In the genomic region with DNA sequence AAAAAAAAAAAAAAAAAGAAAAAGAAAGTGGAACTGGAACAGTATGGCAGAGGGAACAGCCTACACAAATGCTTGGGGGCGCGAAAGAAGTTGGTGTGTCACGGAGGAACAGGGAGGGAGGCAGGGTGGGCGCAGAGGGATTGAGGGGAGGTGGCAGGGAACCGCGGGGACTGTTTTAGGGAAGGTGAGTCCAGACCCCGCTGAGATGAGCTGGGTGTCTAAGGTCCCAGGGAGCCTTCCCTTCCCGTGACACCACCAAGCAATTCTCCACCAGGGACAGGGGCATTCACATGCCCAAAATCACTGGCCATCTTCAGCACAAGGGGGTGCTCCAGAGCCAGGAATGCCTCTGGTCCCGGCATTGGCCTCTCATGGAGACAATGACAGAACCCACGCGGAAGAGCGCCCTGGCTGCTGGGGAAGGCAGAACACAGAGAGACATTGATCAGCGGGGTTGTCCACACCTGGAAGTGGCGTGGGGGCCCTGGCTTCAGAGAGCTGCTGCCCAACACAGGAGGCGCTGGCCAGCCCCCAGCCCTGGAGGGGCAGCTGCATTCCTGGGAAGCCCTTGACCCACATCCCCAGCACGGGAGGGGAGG, we compare ENCODE assay signal across 9 cellular contexts. TPM values are rescaled to one million over a fixed set of nuclear protein-coding genes. Genes with fewer than 3 reads are reported as not detected.
A peak's percentile ranks its signal among the peaks of the same experiment; 100 is the strongest.
DNase-seq lines count a peak whose midpoint lies in the region; ATAC-seq and TF ChIP-seq lines count a peak whose summit lies in the region.
"Had no signal": no experiment of that assay in that cellular context is flagged by ENCODE, and none has a peak within 500 bp of the region (broad histone marks: within the 10 kb centered on the region; RNA-seq: fewer than 3 reads in every experiment).

No MANE protein-coding gene starts in this region.

- TF ChIP-seq CTCF in CD4-positive, alpha-beta T cell (IDR thresholded peaks at IDR 0.05) = peak; percentile 47
- TF ChIP-seq CTCF in OCI-LY1 (IDR thresholded peaks at IDR 0.05; ENCODE audit: low read length) (peak; percentile 30; the same call in 1 of the 2 replicates), gastrocnemius medialis (IDR thresholded peaks at IDR 0.05 in 4 of 5, conservative IDR thresholded peaks at IDR 0.05 in 1 of 5) (peak; percentile 44 to 68 (median 53))

- H3K27ac Mint-ChIP-seq in CD4-positive, alpha-beta T cell = peak overlapping the region; percentile 97

- H3K27ac ChIP-seq in CD4-positive, alpha-beta T cell (ENCODE audit: low read depth, low read length) = no peak overlapping the region
- H3K27ac ChIP-seq in GM23248 (peak overlapping the region; percentile 7; the same call in 1 of the 2 replicates), OCI-LY1 (ENCODE audit: low read depth, low read length, poor library complexity, severe bottlenecking) (no peak overlapping the region), gastrocnemius medialis (peak overlapping the region; percentile 35 to 65 (median 54))

- H3K36me3 ChIP-seq in GM23248 (ENCODE audit: low read depth) = no peaks in the 10 kb centered on the region; the same call in 1 of the 2 replicates
- peaks cover 55% of the 10 kb centered on the region for H3K36me3 ChIP-seq in OCI-LY1 (ENCODE audit: insufficient read depth, low read length)
- peaks cover 0 to 19% of the 10 kb centered on the region in 2 donors for H3K36me3 ChIP-seq in gastrocnemius medialis

- 58 to 70% methylated on average over 11 to 16 of the region's 16 CpGs for WGBS in GM23248 (ENCODE audit: low coverage in 1 of 2, low lambda C conversion rate in 2 of 2, missing lambda C conversion rate in 2 of 2), 2 experiments

- no peaks in the 10 kb centered on the region for H3K27me3 ChIP-seq in CD4-positive, alpha-beta T cell (ENCODE audit: control insufficient read depth, insufficient read depth, low read length)
- H3K27me3 ChIP-seq in GM23248 (replicated peaks; ENCODE audit: insufficient read depth) = no peaks in the 10 kb centered on the region
- H3K27me3 ChIP-seq in OCI-LY1 (ENCODE audit: insufficient read depth, low read length) = no peaks in the 10 kb centered on the region
- no peaks in the 10 kb centered on the region for H3K27me3 ChIP-seq in gastrocnemius medialis

- ATAC-seq in CD4-positive, alpha-beta T cell (ENCODE audit: poor library complexity) = peak; percentile 17
- ATAC-seq in gastrocnemius medialis = peak in 1 of 2 donors; percentile 28
- ATAC-seq in HG03342 (IDR thresholded peaks at IDR 0.05; ENCODE audit: unreplicated experiment) = no peak
- no peak for ATAC-seq in GM21423 (IDR thresholded peaks at IDR 0.05; ENCODE audit: unreplicated experiment)

- no peaks in the 10 kb centered on the region for H3K9me3 Mint-ChIP-seq in CD4-positive, alpha-beta T cell

- H3K4me3 ChIP-seq in GM23248 (no peak overlapping the region), OCI-LY1 (ENCODE audit: low read depth, low read length, poor library complexity, severe bottlenecking) (no peak overlapping the region), gastrocnemius medialis (no peak overlapping the region)

- no peak overlapping the region for H2AFZ ChIP-seq in GM23248
- H2AFZ ChIP-seq in OCI-LY1 (ENCODE audit: low read length) = no peak overlapping the region

- H3K9me3 ChIP-seq in CD4-positive, alpha-beta T cell (ENCODE audit: control insufficient read depth, low read length) = no peaks in the 10 kb centered on the region
- no peaks in the 10 kb centered on the region for H3K9me3 ChIP-seq in GM23248 (ENCODE audit: low read depth)
- H3K9me3 ChIP-seq in OCI-LY1 (ENCODE audit: low read length) = no peaks in the 10 kb centered on the region
- H3K9me3 ChIP-seq in gastrocnemius medialis = no peaks in the 10 kb centered on the region

- no peaks in the 10 kb centered on the region for H3K9me2 ChIP-seq in GM23248 (ENCODE audit: insufficient read depth)
- no peaks in the 10 kb centered on the region for H3K9me2 ChIP-seq in OCI-LY1 (ENCODE audit: low read depth, low read length)

- H3K36me3 Mint-ChIP-seq in CD4-positive, alpha-beta T cell (ENCODE audit: low read depth) = peaks cover 48% of the 10 kb centered on the region

- intact Hi-C loops in CD4-positive, alpha-beta T cell (cut with DNase I, micrococcal nuclease) = loop anchor here (1.0 to 10.0 kb wide), 4 partner anchors 42 to 340 kb away; partner anchors contain the start of genes LSM7 (in 1 of the 2) and SPPL2B (in 1 of the 2)
- intact Hi-C loops in gastrocnemius medialis (cut with DNase I; ENCODE audit: low total_unique reads) = loop anchor here (5.0 kb wide), 3 partner anchors 42 to 117 kb away; partner anchors contain the start of genes LSM7 and SPPL2B

- H3F3A ChIP-seq in GM23248 (ENCODE audit: insufficient read depth) (peaks cover 6% of the 10 kb centered on the region), OCI-LY1 (ENCODE audit: insufficient read depth, low read length) (peaks cover 7% of the 10 kb centered on the region; the same call in 1 of the 2 replicates)

- H3K4me3 Mint-ChIP-seq in CD4-positive, alpha-beta T cell = peak overlapping the region; percentile 85

- H3K4me2 ChIP-seq in GM23248 (ENCODE audit: unreplicated experiment) = no peak overlapping the region
- no peak overlapping the region for H3K4me2 ChIP-seq in OCI-LY1 (ENCODE audit: low read length)

- H3K9ac ChIP-seq in GM23248 = no peak overlapping the region
- no peak overlapping the region for H3K9ac ChIP-seq in OCI-LY1 (ENCODE audit: low read length)

- no peak for TF ChIP-seq POLR2A in gastrocnemius medialis (IDR thresholded peaks at IDR 0.05)

- peak in 4 of 10 experiments; percentile 42 to 54 (median 48) for DNase-seq in CD4-positive, alpha-beta T cell
- DNase-seq in GM23248 (peak; percentile 84), astrocyte of the hippocampus (ENCODE audit: low read depth, low spot score) (peak; percentile 82), hepatic stellate cell (ENCODE audit: low spot score) (peak; percentile 86), gastrocnemius medialis (peak in 1 of 2 donors; percentile 73)

- H3K79me2 ChIP-seq in GM23248 (ENCODE audit: insufficient read depth) (peaks cover 55% of the 10 kb centered on the region), OCI-LY1 (ENCODE audit: insufficient read depth, low read length) (peaks cover 22% of the 10 kb centered on the region)

- peaks cover 15% of the 10 kb centered on the region for H4K20me1 ChIP-seq in GM23248 (ENCODE audit: insufficient read depth)
- 0 out of 2 replicates have a peak, but pooled peaks cover 2% of the 10 kb centered on the region for H4K20me1 ChIP-seq in OCI-LY1 (ENCODE audit: insufficient read depth, low read length)

- H3K4me1 Mint-ChIP-seq in CD4-positive, alpha-beta T cell (ENCODE audit: low read depth) = peaks cover 31% of the 10 kb centered on the region

- H3K27me3 Mint-ChIP-seq in CD4-positive, alpha-beta T cell = no peaks in the 10 kb centered on the region

- POLR2A ChIA-PET in CD4-positive, alpha-beta T cell (lab: Charles Lee) = interaction anchor here (0.6 to 11.5 kb wide), 6 partner anchors 14 to 51 kb away, joined by 3 to 195 read pairs (median 14); partner anchors contain the start of genes JSRP1, PLEKHJ1 and SF3A2

- H3K4me1 ChIP-seq in GM23248 (ENCODE audit: insufficient read depth) = peaks cover 12% of the 10 kb centered on the region
- H3K4me1 ChIP-seq in OCI-LY1 (ENCODE audit: insufficient read depth, low read length, severe bottlenecking) = peaks cover 31% of the 10 kb centered on the region
- H3K4me1 ChIP-seq in gastrocnemius medialis = peaks cover 36 to 43% of the 10 kb centered on the region in 2 donors

- CTCF ChIA-PET in CD4-positive, alpha-beta T cell (lab: Charles Lee) = interaction anchor here (0.5 to 3.3 kb wide), 7 partner anchors 14 to 1412 kb away, joined by 3 to 16 read pairs (median 5); partner anchors contain the start of gene ZNF57

- in situ Hi-C loops in GM23248 (cut with MboI) (no loop called here), gastrocnemius medialis (cut with MboI; ENCODE audit: low sequenced_read_pairs in 4 of 4) (loop anchor here (5.0 to 25.0 kb wide), 2 partner anchors 38 to 112 kb away; partner anchors contain the start of genes PLEKHJ1 (in 1 of the 4) and SF3A2 (in 1 of the 4))

RNA-seq across cellular contexts. Expression of gene PEAK3, which starts 6.9 kb away (rescaled TPM):
- not detected for total RNA-seq in CD4-positive, alpha-beta T cell
- not detected in 2 replicates for total RNA-seq in GM23248 (2014; rRNA removed; shearing (Covaris generic))
- polyA plus RNA-seq in GM23248 (2016; fragmentation: Nextera tagmentation; extraction: Ambion mirVana) = 0.19 TPM in 1 of 2 replicates, not detected in the other
- under 1 TPM in 1 of 4 donors, not detected in 3; 0.11 TPM for total RNA-seq in gastrocnemius medialis

RNA-seq across cellular contexts. Expression of gene JSRP1, which starts 18.8 kb away (rescaled TPM):
- under 1 TPM; 0.56 to 0.58 TPM for total RNA-seq in CD4-positive, alpha-beta T cell
- not detected in 2 replicates for total RNA-seq in GM23248 (2014; rRNA removed; shearing (Covaris generic))
- polyA plus RNA-seq in GM23248 (2016; fragmentation: Nextera tagmentation; extraction: Ambion mirVana) = 0.41 TPM in 1 of 2 replicates, not detected in the other
- total RNA-seq in gastrocnemius medialis = 100 to 1,000 TPM; 152 to 383 (median 303) TPM
- total RNA-seq: T-helper 1 cell treated with Interleukin-12 subunit alpha and Interleukin-12 subunit beta and Interleukin-4 antibody, amounts not matched to agents 30 ng/mL and 1 ng/mL, for 36 hours had no signal

RNA-seq across cellular contexts. Expression of gene AMH, which starts 25.9 kb away (rescaled TPM):
- 1 to 10 TPM; 3.3 to 3.5 TPM for total RNA-seq in CD4-positive, alpha-beta T cell
- not detected in 2 replicates for total RNA-seq in GM23248 (2014; rRNA removed; shearing (Covaris generic))
- polyA plus RNA-seq in GM23248 (2016; fragmentation: Nextera tagmentation; extraction: Ambion mirVana) = not detected in 2 replicates
- 1 to 10 TPM in 2 of 4 donors, under 1 TPM in 2; 0.80 to 3.9 (median 1.2) TPM for total RNA-seq in gastrocnemius medialis

RNA-seq across cellular contexts. Expression of gene LINGO3, which starts 32.9 kb away (rescaled TPM):
- under 1 TPM; 0.33 to 0.39 TPM for total RNA-seq in CD4-positive, alpha-beta T cell
- not detected in 2 replicates for total RNA-seq in GM23248 (2014; rRNA removed; shearing (Covaris generic))
- polyA plus RNA-seq in GM23248 (2016; fragmentation: Nextera tagmentation; extraction: Ambion mirVana) = not detected in 2 replicates
- total RNA-seq in gastrocnemius medialis = not detected

RNA-seq across cellular contexts. Expression of gene SF3A2, which starts 38.4 kb away (rescaled TPM):
- total RNA-seq in CD4-positive, alpha-beta T cell = 100 to 1,000 TPM; 186 to 194 TPM
- 20.9 and 26.7 TPM in 2 replicates for total RNA-seq in GM23248 (2014; rRNA removed; shearing (Covaris generic))
- polyA plus RNA-seq in GM23248 (2016; fragmentation: Nextera tagmentation; extraction: Ambion mirVana) = 13.7 and 16.8 TPM in 2 replicates
- total RNA-seq in gastrocnemius medialis = 10 to 100 TPM; 23.9 to 29.2 (median 26.5) TPM

Comparison
In these comparisons a context has a peak if more than half of its experiments do, and no peak if none do; other contexts are left out.
1. H3K27ac ChIP-seq: peak in GM23248 (single experiment) and gastrocnemius medialis (4 of 4); none in CD4-positive, alpha-beta T cell (single experiment) and OCI-LY1 (single experiment).
2. RNA of gene JSRP1, which starts 18.8 kb away (total RNA-seq): 152 to 383 TPM in gastrocnemius medialis; 0.56 to 0.58 TPM in CD4-positive, alpha-beta T cell and not detected in GM23248; every median in the first group is over 10 times any median in the second.
3. Peak in every context shown above with its lines, with median percentiles within 50 percentile points of each other: CTCF ChIP-seq.